Comparison of ENCODE assay signal across 2 cellular contexts in the genomic region with DNA sequence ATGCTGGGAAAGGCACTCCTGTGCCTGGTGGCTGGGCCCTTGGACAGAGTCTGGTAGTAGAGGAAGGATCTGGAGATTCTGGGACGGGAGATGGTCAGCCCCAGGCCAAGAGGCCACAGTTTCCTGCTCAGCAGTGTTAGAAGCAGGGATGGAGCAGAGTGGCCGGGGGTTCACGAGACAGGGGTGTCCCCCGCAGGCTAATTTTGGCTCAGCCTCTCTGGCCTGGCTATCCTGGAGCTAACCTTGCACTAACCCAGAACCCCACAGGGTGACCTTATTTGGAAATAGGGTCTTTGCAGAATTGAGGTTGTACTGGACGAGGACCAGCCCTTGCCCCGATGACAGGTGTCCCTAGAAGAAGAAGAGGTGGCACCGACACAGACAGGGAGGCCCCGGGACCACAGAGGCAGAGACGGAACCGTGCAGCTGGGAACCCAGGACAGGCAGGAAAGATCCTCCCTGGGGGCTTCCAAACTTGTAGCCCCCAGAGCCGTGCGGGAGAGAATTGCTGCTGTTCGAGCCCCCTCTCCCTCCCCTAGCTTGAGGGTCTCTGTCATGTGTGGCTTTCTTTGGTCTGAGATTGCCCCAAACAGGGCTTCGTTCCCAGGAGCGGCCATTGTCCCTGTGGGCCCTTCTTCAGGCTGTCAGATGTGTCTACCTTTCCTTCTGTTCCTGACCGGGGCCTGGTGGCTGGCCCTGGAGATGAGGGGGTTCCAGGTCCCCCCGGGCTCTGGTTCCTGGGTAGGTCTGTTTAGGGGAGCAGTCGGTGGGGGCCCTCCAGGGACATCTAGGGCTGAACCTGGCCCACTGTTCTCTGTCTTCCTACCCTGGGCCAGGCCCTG.
TF ChIP-seq lines count a peak whose summit lies in the region.

No MANE protein-coding gene starts in this region.

TF ChIP-seq in HepG2, 621 proteins besides CTCF, POLR2A, EP300 and RAD21:
- TF ChIP-seq GTF2F1 (IDR thresholded peaks at IDR 0.05; ENCODE audit: low read length) (no peak), CHD2 (IDR thresholded peaks at IDR 0.05; ENCODE audit: low read depth, low read length) (no peak)

TF ChIP-seq in H1, 55 proteins besides CTCF, POLR2A, EP300 and RAD21:
- TF ChIP-seq SP2 (IDR thresholded peaks at IDR 0.05; ENCODE audit: low read length) = no peak
- TF ChIP-seq CBX5 (IDR thresholded peaks at IDR 0.05; ENCODE audit: low read depth, low read length) = no peak
- TF ChIP-seq, protein P1, sequence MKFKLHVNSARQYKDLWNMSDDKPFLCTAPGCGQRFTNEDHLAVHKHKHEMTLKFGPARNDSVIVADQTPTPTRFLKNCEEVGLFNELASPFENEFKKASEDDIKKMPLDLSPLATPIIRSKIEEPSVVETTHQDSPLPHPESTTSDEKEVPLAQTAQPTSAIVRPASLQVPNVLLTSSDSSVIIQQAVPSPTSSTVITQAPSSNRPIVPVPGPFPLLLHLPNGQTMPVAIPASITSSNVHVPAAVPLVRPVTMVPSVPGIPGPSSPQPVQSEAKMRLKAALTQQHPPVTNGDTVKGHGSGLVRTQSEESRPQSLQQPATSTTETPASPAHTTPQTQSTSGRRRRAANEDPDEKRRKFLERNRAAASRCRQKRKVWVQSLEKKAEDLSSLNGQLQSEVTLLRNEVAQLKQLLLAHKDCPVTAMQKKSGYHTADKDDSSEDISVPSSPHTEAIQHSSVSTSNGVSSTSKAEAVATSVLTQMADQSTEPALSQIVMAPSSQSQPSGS (IDR thresholded peaks at IDR 0.05; ENCODE audit: low read length) = no peak
- no peak for TF ChIP-seq TEAD4 (IDR thresholded peaks at IDR 0.05; ENCODE audit: low read depth, low read length)
- no peak for TF ChIP-seq GTF2F1 (IDR thresholded peaks at IDR 0.05; ENCODE audit: borderline replicate concordance, low read depth, low read length)
- no peak for TF ChIP-seq SUZ12 (IDR thresholded peaks at IDR 0.05; ENCODE audit: low read length)
- TF ChIP-seq POU5F1 (IDR thresholded peaks at IDR 0.05; ENCODE audit: low read depth, low read length) = no peak
- TF ChIP-seq KDM1A (IDR thresholded peaks at IDR 0.05; ENCODE audit: borderline replicate concordance, low read length) = no peak
- no peak for TF ChIP-seq SP1 (IDR thresholded peaks at IDR 0.05; ENCODE audit: low read depth, low read length)
- TF ChIP-seq TAF1 (IDR thresholded peaks at IDR 0.05; ENCODE audit: low read depth, low read length) = no peak
- no peak for TF ChIP-seq SP4 (IDR thresholded peaks at IDR 0.05; ENCODE audit: low read length)
- TF ChIP-seq PHF8 (conservative IDR thresholded peaks at IDR 0.05; ENCODE audit: low read depth, low read length) = no peak
- TF ChIP-seq CEBPB (IDR thresholded peaks at IDR 0.05; ENCODE audit: low read depth, low read length) = no peak
- TF ChIP-seq TBP (IDR thresholded peaks at IDR 0.05; ENCODE audit: low read depth, low read length) = no peak
- TF ChIP-seq HDAC6 (IDR thresholded peaks at IDR 0.05; ENCODE audit: low read depth, low read length) = no peak
- TF ChIP-seq RXRA (IDR thresholded peaks at IDR 0.05; ENCODE audit: insufficient read depth, low read depth, low read length) = no peak
- no peak for TF ChIP-seq CREB1 (IDR thresholded peaks at IDR 0.05)
TF ChIP-seq in H1: peak in this region for 0.
